In the genomic region with DNA sequence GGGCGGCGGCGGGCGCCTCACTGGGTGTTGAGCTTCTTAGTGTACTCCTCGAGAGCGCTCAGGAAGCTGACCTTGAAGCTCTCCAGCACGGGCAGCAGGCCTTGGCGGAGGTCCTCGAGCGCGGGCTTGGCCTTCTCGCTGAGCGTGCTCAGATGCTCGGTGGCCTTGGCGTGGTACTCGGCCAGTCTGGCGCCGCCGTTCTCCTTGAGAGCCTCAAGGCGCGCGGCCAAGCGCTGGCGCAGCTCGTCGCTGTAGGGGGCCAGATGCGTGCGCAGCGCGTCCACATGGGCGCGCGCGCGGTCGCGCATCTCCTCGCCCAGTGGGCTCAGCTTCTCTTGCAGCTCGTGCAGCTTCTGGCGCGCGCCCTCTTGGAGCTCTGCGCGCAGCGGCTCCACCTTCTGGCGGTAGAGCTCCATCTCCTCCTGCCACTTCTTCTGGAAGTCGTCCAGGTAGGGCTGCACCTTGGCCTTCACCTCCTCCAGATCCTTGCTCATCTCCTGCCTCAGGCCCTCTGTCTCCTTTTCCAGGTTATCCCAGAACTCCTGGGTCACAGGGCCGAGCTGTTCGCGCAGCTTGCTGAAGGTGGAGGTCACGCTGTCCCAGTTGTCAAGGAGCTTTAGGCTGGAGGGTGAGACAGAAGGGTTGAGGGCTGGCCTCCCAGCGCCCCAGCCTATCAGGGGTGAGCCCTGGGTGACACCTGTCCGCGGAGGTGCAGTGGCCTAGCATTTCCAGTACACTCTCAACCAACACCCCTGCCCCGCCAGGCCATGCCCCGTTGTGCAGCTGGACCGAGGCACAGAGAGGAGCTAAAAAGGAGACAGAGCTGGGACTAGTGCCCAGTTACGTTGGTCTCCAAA, we compare ENCODE assay signal across 8 cellular contexts. TPM values are rescaled to one million over a fixed set of nuclear protein-coding genes. Genes with fewer than 3 reads are reported as not detected.
DNase-seq lines count a peak whose midpoint lies in the region; ATAC-seq, FAIRE-seq and TF ChIP-seq lines count a peak whose summit lies in the region.

No MANE protein-coding gene starts in this region.

- H3K4me3 ChIP-seq in GM12864 (ENCODE audit: low read depth, low read length) (peak overlapping the region; percentile 51), right cardiac atrium (ENCODE audit: low read length) (no peak overlapping the region)

- ATAC-seq in HG02623 (IDR thresholded peaks at IDR 0.05; ENCODE audit: unreplicated experiment) (peak; percentile 59), right cardiac atrium (peak; percentile 87 to 88)

- no peak for FAIRE-seq in urothelium cell line (lab: Jason Lieb, UNC)

- H3K27me3 ChIP-seq in right cardiac atrium (ENCODE audit: control insufficient read depth, insufficient read depth) = no peaks in the 10 kb centered on the region

- peak; percentile 64 for DNase-seq in GM12864 (ENCODE audit: low read depth)
- peak; percentile 81 for DNase-seq in NCI-H128 (lab: John Stamatoyannopoulos, UW; ENCODE audit: unreplicated experiment)
- DNase-seq in T-helper 1 cell = peak; percentile 51 to 87 (median 67)
- peak; percentile 93 to 99 (median 97) for DNase-seq in right cardiac atrium
- DNase-seq in pulmonary artery endothelial cell (ENCODE audit: low read depth, low spot score) = peak; percentile 78
- peak; percentile 89 for DNase-seq in urothelium cell line (ENCODE audit: low spot score)

- WGBS in right cardiac atrium = 12% methylated on average over 58 of the region's 58 CpGs

- H3K27ac ChIP-seq in angular gyrus (ENCODE audit: low read depth, low read length) = peak overlapping the region; percentile 5
- peak overlapping the region; percentile 42 for H3K27ac ChIP-seq in right cardiac atrium (ENCODE audit: low read length)

- peak; percentile 76 for TF ChIP-seq CTCF in GM12864 (IDR thresholded peaks at IDR 0.05; ENCODE audit: low read depth, low read length, missing control alignments)

- intact Hi-C loops in right cardiac atrium (cut with DNase I) = loop anchor here in 3 of 4 donors (5.0 kb wide), 1 partner anchor 44 kb away; a partner anchor contains a TSS

- peaks cover 3% of the 10 kb centered on the region for H3K4me1 ChIP-seq in right cardiac atrium (ENCODE audit: control insufficient read depth, insufficient read depth, low read length)

- no peaks in the 10 kb centered on the region for H3K9me3 ChIP-seq in right cardiac atrium (ENCODE audit: control insufficient read depth, low read length)

RNA-seq across cellular contexts. Expression of a gene that starts 1.4 kb away (rescaled TPM):
- total RNA-seq in right cardiac atrium (10 to 100 TPM in 1 of 4 donors, 1 to 10 TPM in 3; 5.2 to 13.4 (median 5.9) TPM), pulmonary artery endothelial cell (not detected in 2 replicates)
- 43.0 TPM for polyA plus RNA-seq in right cardiac atrium

RNA-seq across cellular contexts. Expression of a gene that starts 6.3 kb away (rescaled TPM):
- total RNA-seq in right cardiac atrium (under 1 TPM in 1 of 4 donors, not detected in 3; 0.72 TPM), pulmonary artery endothelial cell (not detected in 2 replicates)
- not detected for polyA plus RNA-seq in right cardiac atrium

RNA-seq across cellular contexts. Expression of a gene that starts 12.9 kb away (rescaled TPM):
- total RNA-seq in right cardiac atrium = not detected
- 0.05 TPM for polyA plus RNA-seq in right cardiac atrium
- not detected in 2 replicates for total RNA-seq in pulmonary artery endothelial cell

RNA-seq across cellular contexts. Expression of a gene that starts 44.3 kb away (rescaled TPM):
- not detected for total RNA-seq in right cardiac atrium
- not detected for polyA plus RNA-seq in right cardiac atrium
- total RNA-seq in pulmonary artery endothelial cell = not detected in 2 replicates

RNA-seq across cellular contexts. Expression of a gene that starts 48.2 kb away (rescaled TPM):
- total RNA-seq in right cardiac atrium (10 to 100 TPM; 17.1 to 30.3 (median 23.7) TPM), pulmonary artery endothelial cell (45.4 and 57.0 TPM in 2 replicates)
- 9.6 TPM for polyA plus RNA-seq in right cardiac atrium
